ENCODE assay signal across 9 cellular contexts in the genomic region with DNA sequence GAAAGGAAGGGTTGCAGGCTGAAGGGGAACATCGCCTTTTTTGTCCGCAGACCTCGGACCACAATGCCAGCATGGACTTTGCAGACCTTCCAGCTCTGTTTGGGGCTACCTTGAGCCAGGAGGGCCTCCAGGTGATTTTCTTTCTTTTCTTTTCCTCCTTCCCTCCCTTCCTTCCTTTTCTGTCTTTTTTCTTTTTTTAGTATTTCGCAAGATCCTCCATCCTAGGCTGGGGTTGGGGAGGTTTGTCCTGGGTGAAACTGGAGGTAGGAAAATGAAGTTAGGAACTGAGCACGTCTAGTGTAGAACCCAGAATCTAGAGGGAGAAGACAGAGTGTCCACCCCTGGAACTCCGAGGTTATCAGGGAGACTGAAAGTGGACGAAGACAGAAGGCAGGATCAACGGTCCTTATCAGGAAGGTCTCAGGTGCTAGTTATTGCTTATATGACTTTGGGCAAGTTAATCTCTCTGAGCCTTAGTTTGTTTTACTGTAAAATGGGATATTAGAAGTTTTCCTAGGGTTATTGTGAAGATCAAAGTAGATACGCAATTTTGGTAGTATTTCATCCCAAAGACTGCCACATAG. TPM values are rescaled to one million over a fixed set of nuclear protein-coding genes. Genes with fewer than 3 reads are reported as not detected.
A peak's percentile ranks its signal among the peaks of the same experiment; 100 is the strongest.
DNase-seq lines count a peak whose midpoint lies in the region; ATAC-seq and TF ChIP-seq lines count a peak whose summit lies in the region.
"Had no signal": no experiment of that assay in that cellular context is flagged by ENCODE, and none has a peak within 500 bp of the region (broad histone marks: within the 10 kb centered on the region; RNA-seq: fewer than 3 reads in every experiment).

No MANE protein-coding gene starts in this region.

- peak overlapping the region; percentile 92 for H3K4me3 Mint-ChIP-seq in CD8-positive, alpha-beta T cell

- no TSS peak for BruUV-seq in PC-3 (replicated peaks; lab: Mats Ljungman, UMichigan)

- peaks cover 77% of the 10 kb centered on the region for H3K79me2 ChIP-seq in PC-3 (ENCODE audit: low read length)

- TF ChIP-seq CTCF in CD8-positive, alpha-beta T cell (IDR thresholded peaks at IDR 0.05) = no peak
- TF ChIP-seq CTCF in PC-3 (conservative IDR thresholded peaks at IDR 0.05; ENCODE audit: low read depth, low read length) = no peak
- TF ChIP-seq CTCF in epithelial cell of esophagus (IDR thresholded peaks at IDR 0.05; ENCODE audit: insufficient read depth, low read depth, low read length, missing control alignments) = no peak
- no peak for TF ChIP-seq CTCF in neutrophil (IDR thresholded peaks at IDR 0.05)

- intact Hi-C loops in CD8-positive, alpha-beta T cell (cut with DNase I, micrococcal nuclease) = loop anchor here (2.0 kb wide), 3 partner anchors 32 to 230 kb away; partner anchors contain the start of genes ARRB2 (in 1 of the 2) and PSMB6 (in 1 of the 2)
- intact Hi-C loops in PC-3 (cut with micrococcal nuclease) = loop anchor here (5.0 kb wide), 1 partner anchor 34 kb away; no protein-coding TSS in a partner anchor

- POLR2A ChIA-PET in CD8-positive, alpha-beta T cell (lab: Charles Lee) = interaction anchor here (0.6 to 5.6 kb wide), 7 partner anchors 8 to 172 kb away, joined by 3 to 101 read pairs (median 13); partner anchors contain the start of genes CAMTA2, ENO3, PFN1 and SPAG7
- POLR2A ChIA-PET in PC-3 (lab: Charles Lee; ENCODE audit: unreplicated experiment) = interaction anchor here (1.5 kb wide), 1 partner anchor 26 kb away, joined by 8 read pairs; the partner anchor contains the start of gene SPAG7

- peak overlapping the region; percentile 95 for H3K4me3 ChIP-seq in CD8-positive, alpha-beta T cell (ENCODE audit: low read depth, low read length)
- H3K4me3 ChIP-seq in PC-3 (ENCODE audit: low read length) (peak overlapping the region; percentile 91), epithelial cell of esophagus (ENCODE audit: low read length) (peak overlapping the region; percentile 96), neutrophil (ENCODE audit: low read depth in 1 of 2, low read length in 1 of 2) (peak overlapping the region; percentile 83 to 99)

- no peaks in the 10 kb centered on the region for H3K27me3 ChIP-seq in CD8-positive, alpha-beta T cell (ENCODE audit: insufficient read depth, low read length)
- H3K27me3 ChIP-seq in PC-3 (ENCODE audit: low read length) = no peaks in the 10 kb centered on the region
- no peaks in the 10 kb centered on the region for H3K27me3 ChIP-seq in neutrophil

- no peaks in the 10 kb centered on the region for H3K9me3 ChIP-seq in CD8-positive, alpha-beta T cell (ENCODE audit: low read length)
- H3K9me3 ChIP-seq in PC-3 (ENCODE audit: low read length) (no peaks in the 10 kb centered on the region), neutrophil (no peaks in the 10 kb centered on the region)

- no peak for ATAC-seq in CD8-positive, alpha-beta T cell
- ATAC-seq in PC-3 (no peak), GM19351 (IDR thresholded peaks at IDR 0.05; ENCODE audit: unreplicated experiment) (no peak)

- H4K20me1 ChIP-seq in PC-3 (ENCODE audit: low read length) = peaks cover 16% of the 10 kb centered on the region

- no peaks in the 10 kb centered on the region for H3K9me2 ChIP-seq in PC-3 (replicated peaks; ENCODE audit: low read length)

- H3K36me3 ChIP-seq in CD8-positive, alpha-beta T cell (ENCODE audit: insufficient read depth, low read length) = peaks cover 33% of the 10 kb centered on the region
- peaks cover 27% of the 10 kb centered on the region; the same call in 1 of the 2 replicates for H3K36me3 ChIP-seq in PC-3 (ENCODE audit: low read depth, low read length)
- peaks cover 54% of the 10 kb centered on the region for H3K36me3 ChIP-seq in neutrophil

- H3K4me2 ChIP-seq in PC-3 (ENCODE audit: low read length) = peak overlapping the region; percentile 97

- peaks cover 73% of the 10 kb centered on the region for H3K36me3 Mint-ChIP-seq in CD8-positive, alpha-beta T cell

- DNase-seq in CD8-positive, alpha-beta T cell = no peak
- DNase-seq in PC-3 = no peak
- DNase-seq in epithelial cell of esophagus (ENCODE audit: low read depth) = no peak
- DNase-seq in RKO (ENCODE audit: low spot score) = no peak
- DNase-seq in putamen (ENCODE audit: low spot score) = no peak
- DNase-seq in NCI-H774 (lab: John Stamatoyannopoulos, UW) = no peak

- H3K9ac ChIP-seq in PC-3 (ENCODE audit: low read length) = peak overlapping the region; percentile 98

- H3K27me3 Mint-ChIP-seq in CD8-positive, alpha-beta T cell (ENCODE audit: low read depth) = no peaks in the 10 kb centered on the region

- H3K27ac ChIP-seq in CD8-positive, alpha-beta T cell (ENCODE audit: low read depth, low read length) = peak overlapping the region; percentile 83
- H3K27ac ChIP-seq in PC-3 (ENCODE audit: low read length) (peak overlapping the region; percentile 87; the same call in 1 of the 2 replicates), neutrophil (peak overlapping the region; percentile 96)

- H3K4me1 ChIP-seq in CD8-positive, alpha-beta T cell (ENCODE audit: insufficient read depth, low read length) = peaks cover 64% of the 10 kb centered on the region
- peaks cover 36% of the 10 kb centered on the region for H3K4me1 ChIP-seq in PC-3 (ENCODE audit: insufficient read depth, low read length)
- peaks cover 71 to 79% of the 10 kb centered on the region in 2 experiments for H3K4me1 ChIP-seq in neutrophil (ENCODE audit: control insufficient read depth in 1 of 2, insufficient read depth in 1 of 2, low read depth in 1 of 2, low read length in 1 of 2)

- H2AFZ ChIP-seq in PC-3 (ENCODE audit: low read length) = peak overlapping the region; percentile 84; the same call in 1 of the 2 replicates

- CTCF ChIA-PET in CD8-positive, alpha-beta T cell (lab: Charles Lee) = interaction anchor here (1.6 to 3.4 kb wide), 6 partner anchors 24 to 52 kb away, joined by 4 to 15 read pairs (median 8); partner anchors contain the start of gene SPAG7
- CTCF ChIA-PET in PC-3 (lab: Charles Lee) = interaction anchor here (2.4 kb wide), 1 partner anchor 32 kb away, joined by 18 read pairs; no protein-coding TSS in a partner anchor

- H3K4me1 Mint-ChIP-seq in CD8-positive, alpha-beta T cell (ENCODE audit: low read depth) = peaks cover 71% of the 10 kb centered on the region

- H3K27ac Mint-ChIP-seq in CD8-positive, alpha-beta T cell = peak overlapping the region; percentile 95

- H3F3A ChIP-seq in PC-3 (ENCODE audit: low read length, unreplicated experiment) = no peaks in the 10 kb centered on the region

- H3K9me3 Mint-ChIP-seq in CD8-positive, alpha-beta T cell = no peaks in the 10 kb centered on the region

RNA-seq across cellular contexts. Expression of gene RNF167, which starts 1.1 kb away (rescaled TPM):
- total RNA-seq in CD8-positive, alpha-beta T cell = 10 to 100 TPM; 49.3 to 52.2 TPM
- total RNA-seq in PC-3 (2014; rRNA removed) = 37.8 and 43.1 TPM in 2 replicates

RNA-seq across cellular contexts. Expression of gene SLC25A11, which starts 1.3 kb away (rescaled TPM):
- total RNA-seq in CD8-positive, alpha-beta T cell = 10 to 100 TPM; 15.8 to 16.3 TPM
- 64.3 and 72.1 TPM in 2 replicates for total RNA-seq in PC-3 (2014; rRNA removed)

RNA-seq across cellular contexts. Expression of gene PFN1, which starts 7.2 kb away (rescaled TPM):
- 100 to 1,000 TPM; 321 to 326 TPM for total RNA-seq in CD8-positive, alpha-beta T cell
- total RNA-seq in PC-3 (2014; rRNA removed) = 1,914 and 2,339 TPM in 2 replicates

RNA-seq across cellular contexts. Expression of gene GP1BA, which starts 9.0 kb away (rescaled TPM):
- total RNA-seq in CD8-positive, alpha-beta T cell = not detected
- not detected in 2 replicates for total RNA-seq in PC-3 (2014; rRNA removed)
- total RNA-seq: T-helper 2 cell treated with Interferon-gamma antibody and Interleukin-4, amounts not matched to agents 100 ng/mL and 5 ng/mL, for 36 hours had no signal

RNA-seq across cellular contexts. Expression of gene ENO3, which starts 9.8 kb away (rescaled TPM):
- 10 to 100 TPM; 17.6 to 18.5 TPM for total RNA-seq in CD8-positive, alpha-beta T cell
- 2.4 and 7.5 TPM in 2 replicates for total RNA-seq in PC-3 (2014; rRNA removed)
